Comparison of ENCODE assay signal across 8 cellular contexts in the genomic region with DNA sequence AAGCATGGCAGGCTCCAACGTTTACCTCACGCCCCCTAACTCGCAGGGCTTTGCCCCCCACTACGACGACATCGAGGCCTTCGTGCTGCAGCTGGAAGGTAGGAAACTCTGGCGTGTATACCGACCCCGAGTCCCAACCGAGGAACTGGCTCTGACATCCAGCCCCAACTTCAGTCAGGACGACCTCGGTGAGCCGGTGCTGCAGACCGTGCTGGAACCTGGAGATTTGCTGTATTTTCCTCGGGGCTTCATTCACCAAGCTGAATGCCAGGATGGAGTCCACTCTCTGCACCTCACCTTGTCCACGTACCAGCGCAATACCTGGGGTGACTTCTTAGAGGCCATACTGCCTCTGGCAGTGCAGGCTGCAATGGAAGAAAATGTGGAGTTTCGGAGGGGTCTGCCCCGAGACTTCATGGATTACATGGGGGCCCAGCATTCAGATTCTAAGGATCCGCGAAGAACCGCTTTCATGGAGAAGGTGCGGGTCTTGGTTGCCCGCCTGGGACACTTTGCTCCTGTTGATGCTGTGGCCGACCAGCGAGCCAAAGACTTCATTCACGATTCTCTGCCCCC. TPM values are rescaled to one million over a fixed set of nuclear protein-coding genes. Genes with fewer than 3 reads are reported as not detected.
DNase-seq lines count a peak whose midpoint lies in the region; ATAC-seq and TF ChIP-seq lines count a peak whose summit lies in the region.

No MANE protein-coding gene starts in this region.

- no peaks in the 10 kb centered on the region for H3K9me3 ChIP-seq in DOHH2 (ENCODE audit: control insufficient read depth, insufficient read depth, low read length)
- H3K9me3 ChIP-seq in Peyer's patch: no peaks in the 10 kb centered on the region
- no peaks in the 10 kb centered on the region for H3K9me3 ChIP-seq in esophagus muscularis mucosa
- peaks cover 1% of the 10 kb centered on the region for H3K9me3 ChIP-seq in trophoblast cell (ENCODE audit: insufficient read depth, low read depth, low read length)

- peaks cover 16% of the 10 kb centered on the region for H4K20me1 ChIP-seq in DOHH2 (ENCODE audit: control insufficient read depth, insufficient read depth, low read depth, low read length)

- no peak overlapping the region for H2AK5ac ChIP-seq in trophoblast cell (ENCODE audit: low read length)

- TF ChIP-seq EP300 in esophagus muscularis mucosa (IDR thresholded peaks at IDR 0.05): no peak

- no peak overlapping the region for H2BK12ac ChIP-seq in trophoblast cell (ENCODE audit: low read length)

- peaks cover 53% of the 10 kb centered on the region for H3K79me2 ChIP-seq in DOHH2 (ENCODE audit: control insufficient read depth, low read length)
- H3K79me2 ChIP-seq in trophoblast cell (ENCODE audit: control insufficient read depth, insufficient read depth, low read length, poor library complexity): peaks cover 9% of the 10 kb centered on the region

- peaks cover 4% of the 10 kb centered on the region; the same call in 1 of the 2 replicates for H3F3A ChIP-seq in DOHH2 (ENCODE audit: control insufficient read depth, insufficient read depth)

- no peak overlapping the region for H2BK5ac ChIP-seq in trophoblast cell (ENCODE audit: low read depth, low read length, poor library complexity)

- H4K8ac ChIP-seq in trophoblast cell (ENCODE audit: low read depth, low read length): no peak overlapping the region

- intact Hi-C loops in esophagus muscularis mucosa (cut with DNase I): no loop called here

- no peak overlapping the region for H2AFZ ChIP-seq in trophoblast cell (ENCODE audit: insufficient read depth, low read length, poor library complexity)

- H3K27ac ChIP-seq in DOHH2 (ENCODE audit: low read depth, low read length): no peak overlapping the region
- peak overlapping the region in 1 of 4 donors; percentile 87 for H3K27ac ChIP-seq in Peyer's patch
- peak overlapping the region; percentile 87 to 95 (median 90) for H3K27ac ChIP-seq in esophagus muscularis mucosa (replicated peaks in 1 of 4)
- H3K27ac ChIP-seq in trophoblast cell (ENCODE audit: low read depth, low read length): no peak overlapping the region

- TF ChIP-seq POLR2A in Peyer's patch (IDR thresholded peaks at IDR 0.05) (no peak), esophagus muscularis mucosa (IDR thresholded peaks at IDR 0.05; ENCODE audit: low read depth) (no peak)

- WGBS in esophagus muscularis mucosa: 76% methylated on average over 13 of the region's 28 CpGs
- WGBS in trophoblast cell (ENCODE audit: extremely low coverage, insufficient coverage, insufficient read length): no CpG with 5 or more reads among the region's 28 CpGs

- no peak for DNase-seq in Peyer's patch
- DNase-seq in esophagus muscularis mucosa (ENCODE audit: extremely low spot score): no peak
- no peak for DNase-seq in trophoblast cell
- DNase-seq in NCI-H187 (lab: John Stamatoyannopoulos, UW): no peak
- DNase-seq in NCI-H187 treated with DMSO at 0.1 percent for 48 hours (lab: John Stamatoyannopoulos, UW): no peak

- TF ChIP-seq CTCF in DOHH2 (IDR thresholded peaks at IDR 0.05; ENCODE audit: low read depth, low read length, poor library complexity, severe bottlenecking): no peak
- TF ChIP-seq CTCF in Peyer's patch (IDR thresholded peaks at IDR 0.05): no peak
- no peak for TF ChIP-seq CTCF in esophagus muscularis mucosa (IDR thresholded peaks at IDR 0.05)

- no peak overlapping the region for H3K23ac ChIP-seq in trophoblast cell (ENCODE audit: low read length)

- H3K9ac ChIP-seq in trophoblast cell (ENCODE audit: low read length): peak overlapping the region; percentile 10

- peaks cover 27% of the 10 kb centered on the region for H3K4me1 ChIP-seq in DOHH2 (ENCODE audit: control insufficient read depth, low read length)
- peaks cover 0 to 22% (median 9%) of the 10 kb centered on the region in 4 donors for H3K4me1 ChIP-seq in Peyer's patch
- peaks cover 31 to 38% (median 35%) of the 10 kb centered on the region in 4 donors for H3K4me1 ChIP-seq in esophagus muscularis mucosa
- H3K4me1 ChIP-seq in trophoblast cell (ENCODE audit: control insufficient read depth in 1 of 2, insufficient read depth in 2 of 2, low read length in 2 of 2): peaks cover 10 to 20% of the 10 kb centered on the region in 2 experiments

- H2BK120ac ChIP-seq in trophoblast cell (ENCODE audit: insufficient read depth, low read length, poor library complexity): no peak overlapping the region

- no peaks in the 10 kb centered on the region for H3K9me2 ChIP-seq in DOHH2 (replicated peaks; ENCODE audit: control insufficient read depth, low read length)

- no peak overlapping the region for H3K18ac ChIP-seq in trophoblast cell (ENCODE audit: low read length)

- H4K91ac ChIP-seq in trophoblast cell (ENCODE audit: low read depth, low read length): no peak overlapping the region

- H3K27me3 ChIP-seq in DOHH2 (ENCODE audit: control insufficient read depth, low read length) (peaks cover 2% of the 10 kb centered on the region; the same call in 1 of the 2 replicates), Peyer's patch (no peaks in the 10 kb centered on the region), esophagus muscularis mucosa (no peaks in the 10 kb centered on the region), trophoblast cell (ENCODE audit: insufficient read depth, low read length) (no peaks in the 10 kb centered on the region)

- H4K12ac ChIP-seq in trophoblast cell (ENCODE audit: low read depth, low read length): no peak overlapping the region

- H3K4me2 ChIP-seq in DOHH2 (ENCODE audit: low read length) (peak overlapping the region; percentile 71), trophoblast cell (ENCODE audit: low read length) (peak overlapping the region; percentile 100)

- H3K4ac ChIP-seq in trophoblast cell (ENCODE audit: low read depth, low read length): no peak overlapping the region

- no peak overlapping the region for H3K14ac ChIP-seq in trophoblast cell (ENCODE audit: low read length)

- ATAC-seq in HG03108 (IDR thresholded peaks at IDR 0.05; ENCODE audit: unreplicated experiment) (no peak), GM18873 (IDR thresholded peaks at IDR 0.05; ENCODE audit: low FRiP score, unreplicated experiment) (no peak)

- peaks cover 6% of the 10 kb centered on the region for H3K79me1 ChIP-seq in trophoblast cell (ENCODE audit: low read length)

- peaks cover 42% of the 10 kb centered on the region for H3K36me3 ChIP-seq in DOHH2 (ENCODE audit: control insufficient read depth, low read length)
- no peaks in the 10 kb centered on the region for H3K36me3 ChIP-seq in Peyer's patch
- peaks cover 0 to 26% (median 9%) of the 10 kb centered on the region in 4 donors for H3K36me3 ChIP-seq in esophagus muscularis mucosa
- H3K36me3 ChIP-seq in trophoblast cell (ENCODE audit: control insufficient read depth in 1 of 2, insufficient read depth in 2 of 2, low read length in 2 of 2): no peaks in the 10 kb centered on the region

- H3K4me3 ChIP-seq in DOHH2 (ENCODE audit: low read length) (peak overlapping the region; percentile 97), Peyer's patch (peak overlapping the region; percentile 59 to 91 (median 84)), esophagus muscularis mucosa (peak overlapping the region; percentile 69 to 94 (median 84)), trophoblast cell (ENCODE audit: low read depth, low read length) (peak overlapping the region; percentile 92)

RNA-seq across cellular contexts. Expression of a gene that starts 1.3 kb away (rescaled TPM):
- total RNA-seq in Peyer's patch (10 to 100 TPM; 11.4 to 14.7 (median 12.5) TPM), esophagus muscularis mucosa (10 to 100 TPM; 15.8 to 23.7 (median 18.7) TPM)
- polyA plus RNA-seq in trophoblast cell (2013): 5.4 and 5.6 TPM in 2 replicates

RNA-seq across cellular contexts. Expression of a gene that starts 33.7 kb away (rescaled TPM):
- 100 to 1,000 TPM; 105 to 125 (median 117) TPM for total RNA-seq in Peyer's patch
- 10 to 100 TPM; 49.2 to 63.4 (median 50.7) TPM for total RNA-seq in esophagus muscularis mucosa
- polyA plus RNA-seq in trophoblast cell (2013): 86.2 and 87.0 TPM in 2 replicates

RNA-seq across cellular contexts. Expression of a gene that starts 44.9 kb away (rescaled TPM):
- total RNA-seq in Peyer's patch (10 to 100 TPM in 3 of 4 donors, 1 to 10 TPM in 1; 4.1 to 14.1 (median 11.4) TPM), esophagus muscularis mucosa (10 to 100 TPM in 2 of 4 donors, 1 to 10 TPM in 2; 8.0 to 30.1 (median 14.1) TPM)
- 4.4 and 5.0 TPM in 2 replicates for polyA plus RNA-seq in trophoblast cell (2013)

Comparison
In these comparisons a context has a peak if more than half of its experiments do, and no peak if none do; other contexts are left out.
1. H3K27ac ChIP-seq: peak in esophagus muscularis mucosa (4 of 4); none in DOHH2 (single experiment) and trophoblast cell (single experiment).
2. Peak in every context shown above with its lines, with median percentiles within 50 percentile points of each other: H3K4me3 ChIP-seq.